In the genomic region with DNA sequence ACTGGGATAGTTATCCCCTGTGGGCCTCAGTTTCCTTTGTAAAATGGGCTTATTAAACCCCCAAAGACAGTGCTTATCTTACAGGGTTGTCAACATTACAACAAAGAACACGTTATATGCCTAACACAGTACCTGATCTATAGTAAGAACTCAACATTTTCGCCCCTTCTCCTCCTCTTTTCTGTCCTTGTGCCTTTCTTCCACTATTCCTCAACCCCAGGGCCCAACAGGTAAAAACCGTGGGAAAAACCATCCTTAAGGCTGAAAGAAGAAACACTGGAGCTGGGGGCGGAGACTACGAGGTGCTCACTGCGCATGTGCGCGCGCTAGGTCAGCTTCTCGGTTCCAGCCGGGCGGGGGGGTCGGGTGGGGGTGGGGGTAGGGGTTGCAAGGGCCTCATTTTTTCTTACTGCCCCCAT, we compare ENCODE assay signal across 8 cellular contexts. TPM values are rescaled to one million over a fixed set of nuclear protein-coding genes. Genes with fewer than 3 reads are reported as not detected.
DNase-seq lines count a peak whose midpoint lies in the region; ATAC-seq and TF ChIP-seq lines count a peak whose summit lies in the region.

No MANE protein-coding gene starts in this region.

- no peak overlapping the region for H2AFZ ChIP-seq in HCT116 (ENCODE audit: low read depth, low read length, poor library complexity, severe bottlenecking)

- peaks cover 15% of the 10 kb centered on the region for H3K4me1 Mint-ChIP-seq in activated T-cell treated with anti-CD3 and anti-CD28 coated beads, Interleukin-2, amount 50 U/mL, for 4 hours (ENCODE audit: low read depth)

- no peaks in the 10 kb centered on the region for H3K36me3 ChIP-seq in HCT116 (ENCODE audit: control insufficient read depth in 1 of 2, insufficient read depth in 2 of 2, low read length in 2 of 2)

- H3K27me3 ChIP-seq in HCT116 (ENCODE audit: insufficient read depth, low read length) (no peaks in the 10 kb centered on the region), foreskin keratinocyte (no peaks in the 10 kb centered on the region)

- H3K4me2 ChIP-seq in HCT116 (ENCODE audit: low read length): peak overlapping the region; percentile 82

- peak overlapping the region; percentile 87 for H3K4me3 Mint-ChIP-seq in activated T-cell treated with anti-CD3 and anti-CD28 coated beads, Interleukin-2, amount 50 U/mL, for 4 hours

- peak overlapping the region; percentile 93 for H3K27ac ChIP-seq in HCT116 (ENCODE audit: low read depth, low read length)
- H3K27ac ChIP-seq in foreskin keratinocyte: peak overlapping the region; percentile 81

- H3K4me3 ChIP-seq in HCT116 (replicated peaks in 1 of 2; ENCODE audit: low read depth in 1 of 2, low read length in 2 of 2): peak overlapping the region; percentile 64 to 73

- TF ChIP-seq RAD21 in HCT116 (IDR thresholded peaks at IDR 0.05; ENCODE audit: low read depth): no peak

- TF ChIP-seq POLR2A in HCT116 (IDR thresholded peaks at IDR 0.05; ENCODE audit: borderline replicate concordance, extremely low read depth, insufficient read depth, insufficient read length): no peak

- intact Hi-C loops in HCT116 (cut with micrococcal nuclease): no loop called here

- H3K9me3 ChIP-seq in HCT116 (ENCODE audit: control insufficient read depth in 1 of 2, insufficient read depth in 1 of 2, low read depth in 1 of 2, low read length in 2 of 2): no peaks in the 10 kb centered on the region

- ATAC-seq in HCT116 (peak; percentile 58; the same call in 1 of the 2 replicates), foreskin keratinocyte (peak; percentile 49), GM19455 (IDR thresholded peaks at IDR 0.05; ENCODE audit: unreplicated experiment) (no peak)
- ATAC-seq in activated T-cell treated with anti-CD3 and anti-CD28 coated beads, Interleukin-2, amount 50 U/mL, for 4 hours: peak; percentile 44

- peak overlapping the region; percentile 91 for H3K9ac ChIP-seq in HCT116 (ENCODE audit: low read length)

- RAD21 ChIA-PET in HCT116 (lab: Charles Lee; ENCODE audit: low non-redundant PET in 1 of 2, low total read pairs in 2 of 2, uncharacterized antibody in 2 of 2, unreplicated experiment in 2 of 2): interaction anchor here (0.6 kb wide), 2 partner anchors 123 to 317 kb away, joined by 3 to 4 read pairs; no protein-coding TSS in a partner anchor

- H3K9me3 Mint-ChIP-seq in activated T-cell treated with anti-CD3 and anti-CD28 coated beads, Interleukin-2, amount 50 U/mL, for 4 hours: no peaks in the 10 kb centered on the region

- no peaks in the 10 kb centered on the region for H3K36me3 Mint-ChIP-seq in activated T-cell treated with anti-CD3 and anti-CD28 coated beads, Interleukin-2, amount 50 U/mL, for 4 hours (ENCODE audit: insufficient read depth)

- H3K9me2 ChIP-seq in HCT116 (ENCODE audit: insufficient read depth): no peaks in the 10 kb centered on the region

- no peaks in the 10 kb centered on the region for H3K27me3 Mint-ChIP-seq in activated T-cell treated with anti-CD3 and anti-CD28 coated beads, Interleukin-2, amount 50 U/mL, for 4 hours (ENCODE audit: low read depth)

- TF ChIP-seq CTCF in HCT116 (IDR thresholded peaks at IDR 0.05 in 2 of 3, conservative IDR thresholded peaks at IDR 0.05 in 1 of 3; ENCODE audit: borderline replicate concordance in 1 of 3, insufficient read depth in 1 of 3, low read depth in 2 of 3, low read length in 2 of 3) (no peak), foreskin keratinocyte (conservative IDR thresholded peaks at IDR 0.05) (no peak)

- no TSS peak for BruUV-seq in HCT116 (replicated peaks; lab: Mats Ljungman, UMichigan)

- POLR2A ChIA-PET in HCT116 (lab: Charles Lee): interaction anchor here (0.7 kb wide), 1 partner anchor 60 kb away, joined by 6 read pairs; no protein-coding TSS in a partner anchor

- H4K20me1 ChIP-seq in HCT116 (ENCODE audit: insufficient read depth): no peaks in the 10 kb centered on the region

- peaks cover 40% of the 10 kb centered on the region for H3K79me2 ChIP-seq in HCT116 (ENCODE audit: insufficient read depth, low read length)

- DNase-seq in DMS153 (lab: John Stamatoyannopoulos, UW) (peak; percentile 84), HCT116 (ENCODE audit: low read depth, low spot score) (no peak), NCI-H187 (lab: John Stamatoyannopoulos, UW) (peak; percentile 64 to 72), foreskin keratinocyte (no peak), nucleus accumbens (lab: John Stamatoyannopoulos, UW) (peak in 47 of 56 donors; percentile 34 to 86 (median 71)), cortex of kidney (lab: John Stamatoyannopoulos, UW) (no peak)
- peak; percentile 49 for DNase-seq in activated T-cell treated with anti-CD3 and anti-CD28 coated beads, Interleukin-2, amount 50 U/mL, for 4 hours

- H3K4me1 ChIP-seq in HCT116 (ENCODE audit: control insufficient read depth in 1 of 2, insufficient read depth in 2 of 2, low read length in 2 of 2) (peaks cover 11 to 15% of the 10 kb centered on the region in 2 experiments), foreskin keratinocyte (peaks cover 14% of the 10 kb centered on the region)

- CTCF ChIA-PET in HCT116 (lab: Charles Lee): interaction anchor here (1.0 kb wide), 1 partner anchor 26 kb away, joined by 7 read pairs; no protein-coding TSS in a partner anchor

TF ChIP-seq in HCT116, 20 proteins besides CTCF, POLR2A, EP300 and RAD21:
- no peak for TF ChIP-seq EZH2phosphoT487 (IDR thresholded peaks at IDR 0.05; ENCODE audit: borderline replicate concordance)

RNA-seq across cellular contexts. Expression of a gene that starts 0.4 kb away (rescaled TPM):
- total RNA-seq in HCT116 (2021; ENCODE audit: unreplicated experiment) (41.0 TPM), foreskin keratinocyte (24.9 and 26.0 TPM in 2 replicates)
- polyA plus RNA-seq in HCT116 (2012): 12.3 and 21.7 TPM in 2 replicates
- total RNA-seq in activated T-cell treated with anti-CD3 and anti-CD28 coated beads, Interleukin-2, amount 50 U/mL, for 4 hours: 10 to 100 TPM; 28.8 to 34.9 (median 32.8) TPM
- polyA plus RNA-seq in foreskin keratinocyte: 7.8 and 8.2 TPM in 2 replicates

Comparison
In these comparisons a context has a peak if more than half of its experiments do, and no peak if none do; other contexts are left out.
1. DNase-seq: peak in DMS153 (single experiment), NCI-H187 (2 of 2), activated T-cell treated with anti-CD3 and anti-CD28 coated beads, Interleukin-2, amount 50 U/mL, for 4 hours (single experiment) and nucleus accumbens (47 of 56); none in HCT116 (single experiment), foreskin keratinocyte (0 of 2) and cortex of kidney (single experiment).